Comparison of ENCODE assay signal across 9 cellular contexts in the genomic region with DNA sequence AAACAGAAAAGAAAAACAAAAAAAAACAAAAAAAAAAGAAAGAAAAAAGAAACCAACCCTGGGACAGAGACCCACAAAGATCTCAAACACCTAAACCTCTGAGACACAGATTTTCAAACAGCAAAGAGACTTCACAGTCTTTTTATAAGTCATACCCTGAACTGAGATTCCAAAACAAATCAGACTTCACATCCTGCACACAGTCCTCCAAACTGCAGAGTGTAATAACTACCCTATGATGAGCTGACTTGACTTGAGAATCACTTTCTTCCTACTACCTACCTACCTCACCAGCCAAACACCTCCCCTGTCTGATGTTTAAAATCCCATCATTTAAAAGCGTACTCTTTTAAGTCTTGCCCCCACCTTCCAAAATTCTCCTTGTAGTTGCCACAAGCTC. TPM values are rescaled to one million over a fixed set of nuclear protein-coding genes. Genes with fewer than 3 reads are reported as not detected.
DNase-seq lines count a peak whose midpoint lies in the region; ATAC-seq and TF ChIP-seq lines count a peak whose summit lies in the region.
"Had no signal": no experiment of that assay in that cellular context is flagged by ENCODE, and none has a peak within 500 bp of the region (broad histone marks: within the 10 kb centered on the region; RNA-seq: fewer than 3 reads in every experiment).

No MANE protein-coding gene starts in this region.

- H3K9me3 Mint-ChIP-seq in activated CD8-positive, alpha-beta memory T cell treated with anti-CD3 and anti-CD28 coated beads, Interleukin-2, amount 10 ng/mL, durations not matched to agents 7 days and 5 days (ENCODE audit: low read depth): no peaks in the 10 kb centered on the region

- H3K27ac ChIP-seq in Panc1 (ENCODE audit: low read length) (peak overlapping the region; percentile 95), skeletal muscle tissue (ENCODE audit: low read depth, low read length) (no peak overlapping the region)

- peak overlapping the region; percentile 97 for H3K27ac Mint-ChIP-seq in activated CD8-positive, alpha-beta memory T cell treated with anti-CD3 and anti-CD28 coated beads, Interleukin-2, amount 10 ng/mL, durations not matched to agents 7 days and 5 days

- H3K4me1 Mint-ChIP-seq in activated CD8-positive, alpha-beta memory T cell treated with anti-CD3 and anti-CD28 coated beads, Interleukin-2, amount 10 ng/mL, durations not matched to agents 7 days and 5 days: peaks cover 23% of the 10 kb centered on the region

- no peaks in the 10 kb centered on the region for H3K36me3 Mint-ChIP-seq in activated CD8-positive, alpha-beta memory T cell treated with anti-CD3 and anti-CD28 coated beads, Interleukin-2, amount 10 ng/mL, durations not matched to agents 7 days and 5 days

- intact Hi-C loops in Panc1 (cut with micrococcal nuclease; ENCODE audit: unreplicated experiment): no loop called here

- no peaks in the 10 kb centered on the region for H3K27me3 Mint-ChIP-seq in activated CD8-positive, alpha-beta memory T cell treated with anti-CD3 and anti-CD28 coated beads, Interleukin-2, amount 10 ng/mL, durations not matched to agents 7 days and 5 days

- TF ChIP-seq CTCF in Panc1 (IDR thresholded peaks at IDR 0.05): no peak
- no peak for TF ChIP-seq CTCF in epithelial cell of esophagus (IDR thresholded peaks at IDR 0.05; ENCODE audit: insufficient read depth, low read depth, low read length, missing control alignments)

- no peak overlapping the region for H3K9ac ChIP-seq in skeletal muscle tissue (ENCODE audit: low read depth in 1 of 3, low read length in 3 of 3)

- DNase-seq in activated CD8-positive, alpha-beta memory T cell treated with anti-CD3 and anti-CD28 coated beads, Interleukin-2, amount 10 ng/mL, durations not matched to agents 7 days and 5 days: no peak
- DNase-seq in activated CD8-positive, alpha-beta memory T cell treated with anti-CD3 and anti-CD28 coated beads, Interleukin-2, amount 50 U/mL, for 4 hours: no peak
- DNase-seq in Panc1 (ENCODE audit: low read depth, low spot score) (no peak), epithelial cell of esophagus (ENCODE audit: low read depth) (no peak), retina (no peak), dedifferentiated amniotic fluid mesenchymal stem cell (ENCODE audit: extremely low spot score) (no peak), amygdala (lab: John Stamatoyannopoulos, UW) (no peak)

- peak overlapping the region; percentile 58 to 74 for H3K4me3 ChIP-seq in Panc1 (ENCODE audit: low read depth in 2 of 2, low read length in 2 of 2)
- H3K4me3 ChIP-seq in epithelial cell of esophagus (ENCODE audit: low read length): peak overlapping the region; percentile 46
- H3K4me3 ChIP-seq in skeletal muscle tissue (ENCODE audit: low read length in 3 of 3): peak overlapping the region in 2 of 3 donors; percentile 45 to 63

- H3K36me3 ChIP-seq in Panc1 (ENCODE audit: control insufficient read depth, insufficient read depth, low read length) (no peaks in the 10 kb centered on the region), skeletal muscle tissue (ENCODE audit: control insufficient read depth in 3 of 3, insufficient read depth in 3 of 3, low read length in 3 of 3) (no peaks in the 10 kb centered on the region)

- CTCF ChIA-PET in activated CD8-positive, alpha-beta memory T cell treated with anti-CD3 and anti-CD28 coated beads, Interleukin-2, amount 10 ng/mL, durations not matched to agents 7 days and 5 days (lab: Charles Lee): no interaction called here
- CTCF ChIA-PET in Panc1 (lab: Charles Lee): no interaction called here

- ATAC-seq in activated CD8-positive, alpha-beta memory T cell treated with anti-CD3 and anti-CD28 coated beads, Interleukin-2, amount 10 ng/mL, durations not matched to agents 7 days and 5 days: no peak
- no peak for ATAC-seq in Panc1

- POLR2A ChIA-PET in Panc1 (lab: Charles Lee): no interaction called here

- H3K4me3 Mint-ChIP-seq in activated CD8-positive, alpha-beta memory T cell treated with anti-CD3 and anti-CD28 coated beads, Interleukin-2, amount 10 ng/mL, durations not matched to agents 7 days and 5 days: peak overlapping the region; percentile 92

- H3K9me3 ChIP-seq in Panc1 (ENCODE audit: control insufficient read depth, insufficient read depth, low read depth, low read length): no peaks in the 10 kb centered on the region
- H3K9me3 ChIP-seq in skeletal muscle tissue (ENCODE audit: control insufficient read depth in 3 of 3, low read length in 3 of 3): no peaks in the 10 kb centered on the region

- H3K27me3 ChIP-seq in Panc1 (ENCODE audit: control insufficient read depth, insufficient read depth, low read length) (no peaks in the 10 kb centered on the region), skeletal muscle tissue (ENCODE audit: control insufficient read depth in 3 of 3, insufficient read depth in 3 of 3, low read length in 3 of 3) (no peaks in the 10 kb centered on the region)

- peaks cover 4% of the 10 kb centered on the region for H3K4me1 ChIP-seq in Panc1 (ENCODE audit: control insufficient read depth, insufficient read depth, low read length)
- H3K4me1 ChIP-seq in skeletal muscle tissue (ENCODE audit: control insufficient read depth in 3 of 3, insufficient read depth in 3 of 3, low read length in 3 of 3): peaks cover 0 to 14% (median 4%) of the 10 kb centered on the region in 3 donors

- BruUV-seq in Panc1 (replicated peaks; lab: Mats Ljungman, UMichigan): TSS peak; percentile 81

- in situ Hi-C loops in Panc1 (cut with HindIII; ENCODE audit: low pct_unique_long_range_greater_than_20kb, low sequenced_read_pairs): no loop called here

RNA-seq across cellular contexts. Expression of gene GLOD5, which starts 25.2 kb away (rescaled TPM):
- not detected for total RNA-seq in activated CD8-positive, alpha-beta memory T cell treated with anti-CD3 and anti-CD28 coated beads, Interleukin-2, amount 10 ng/mL, durations not matched to agents 7 days and 5 days
- total RNA-seq in Panc1 (2021; ENCODE audit: unreplicated experiment) (not detected), skeletal muscle tissue (not detected)
- polyA plus RNA-seq in Panc1 (2012; ENCODE audit: insufficient read length): not detected
- total RNA-seq: dermis microvascular lymphatic vessel endothelial cell had no signal

RNA-seq across cellular contexts. Expression of gene SUV39H1, which starts 39.8 kb away (rescaled TPM):
- total RNA-seq in activated CD8-positive, alpha-beta memory T cell treated with anti-CD3 and anti-CD28 coated beads, Interleukin-2, amount 10 ng/mL, durations not matched to agents 7 days and 5 days: 10 to 100 TPM; 40.1 to 41.4 TPM
- total RNA-seq in Panc1 (2021; ENCODE audit: unreplicated experiment) (25.6 TPM), skeletal muscle tissue (2.6 TPM)
- polyA plus RNA-seq in Panc1 (2012; ENCODE audit: insufficient read length): 14.3 TPM

RNA-seq across cellular contexts. Expression of gene GATA1, which starts 50.1 kb away (rescaled TPM):
- total RNA-seq in activated CD8-positive, alpha-beta memory T cell treated with anti-CD3 and anti-CD28 coated beads, Interleukin-2, amount 10 ng/mL, durations not matched to agents 7 days and 5 days: not detected
- total RNA-seq in Panc1 (2021; ENCODE audit: unreplicated experiment) (0.23 TPM), skeletal muscle tissue (1.6 TPM)
- not detected for polyA plus RNA-seq in Panc1 (2012; ENCODE audit: insufficient read length)
- total RNA-seq: dermis microvascular lymphatic vessel endothelial cell had no signal

RNA-seq across cellular contexts. Expression of gene WAS, which starts 52.7 kb away (rescaled TPM):
- total RNA-seq in activated CD8-positive, alpha-beta memory T cell treated with anti-CD3 and anti-CD28 coated beads, Interleukin-2, amount 10 ng/mL, durations not matched to agents 7 days and 5 days: 100 to 1,000 TPM; 138 to 161 TPM
- 0.82 TPM for total RNA-seq in Panc1 (2021; ENCODE audit: unreplicated experiment)
- polyA plus RNA-seq in Panc1 (2012; ENCODE audit: insufficient read length): 1.3 TPM
- 1.0 TPM for total RNA-seq in skeletal muscle tissue
- total RNA-seq: dermis microvascular lymphatic vessel endothelial cell had no signal
